Comparison of ENCODE assay signal across 9 cellular contexts in the genomic region with DNA sequence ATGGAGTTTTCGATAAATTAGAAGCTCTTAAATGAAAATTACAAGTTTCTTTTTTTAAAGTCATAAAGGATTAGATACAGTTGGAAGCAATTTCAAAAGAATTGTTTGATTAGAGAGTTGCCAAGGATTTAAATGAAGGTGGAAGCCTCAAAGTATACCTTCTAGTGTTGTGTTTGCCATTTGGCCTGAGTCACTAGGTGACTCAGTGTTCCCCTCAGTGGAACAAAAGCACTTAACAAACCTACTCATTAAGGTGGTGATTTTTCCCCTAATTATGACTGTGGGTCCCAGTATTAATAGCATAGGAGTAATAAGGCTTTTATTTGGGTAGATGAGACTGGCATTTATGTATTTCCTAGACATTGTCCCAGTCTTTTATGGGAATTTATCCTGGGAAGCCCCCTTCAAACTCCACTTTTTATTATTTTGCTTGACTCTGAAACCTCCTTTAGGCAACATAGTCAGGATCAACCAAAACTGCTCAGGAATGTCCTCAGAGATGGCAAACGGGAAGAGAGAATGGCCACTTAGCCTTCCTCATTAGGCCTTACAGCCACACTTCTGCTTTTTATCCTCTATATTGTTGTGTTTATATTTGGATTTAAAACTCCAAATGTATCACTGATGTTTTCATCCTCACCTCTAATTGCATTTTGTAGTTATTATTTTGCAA.
DNase-seq lines count a peak whose midpoint lies in the region; ATAC-seq, FAIRE-seq and TF ChIP-seq lines count a peak whose summit lies in the region.
"Had no signal": no experiment of that assay in that cellular context is flagged by ENCODE, and none has a peak within 500 bp of the region (broad histone marks: within the 10 kb centered on the region; RNA-seq: fewer than 3 reads in every experiment).

No MANE protein-coding gene starts in this region.

- CTCF ChIA-PET in RWPE1 (lab: Yijun Ruan, JAX), result no interaction called here

- no peaks in the 10 kb centered on the region for H3K27me3 ChIP-seq in iPS-18a (ENCODE audit: control insufficient read depth, insufficient read depth, low read length)

- no peaks in the 10 kb centered on the region for H3K36me3 ChIP-seq in iPS-18a (ENCODE audit: control insufficient read depth, low read depth, low read length)

- FAIRE-seq in H54 (lab: Jason Lieb, UNC), result peak; percentile 96

- TF ChIP-seq CTCF in RWPE1 (conservative IDR thresholded peaks at IDR 0.05; ENCODE audit: low read depth), result no peak

- ATAC-seq in GM21360 (IDR thresholded peaks at IDR 0.05; ENCODE audit: unreplicated experiment), result no peak

- H3K4me1 ChIP-seq in iPS-18a (ENCODE audit: control insufficient read depth, low read depth, low read length), result peaks cover 13% of the 10 kb centered on the region

- POLR2A ChIA-PET in RWPE1 (lab: Yijun Ruan, JAX; ENCODE audit: low non-redundant PET), result no interaction called here

- DNase-seq in AG08395 (ENCODE audit: low spot score) (peak; percentile 14), H54 (ENCODE audit: insufficient read length, low spot score) (no peak), RWPE1 (ENCODE audit: low spot score) (peak; percentile 60), HuH-7 (ENCODE audit: low spot score) (no peak), middle frontal gyrus (ENCODE audit: extremely low spot score, low spot score) (no peak), NCI-H446 (lab: John Stamatoyannopoulos, UW) (no peak)
- DNase-seq: activated gamma-delta T cell treated with Interleukin-2 at 50 U/mL for 16 hours had no signal

- no peak overlapping the region for H3K9ac ChIP-seq in iPS-18a (ENCODE audit: low read length)

- H3K9me3 ChIP-seq in iPS-18a (ENCODE audit: control insufficient read depth, low read depth, low read length), result no peaks in the 10 kb centered on the region

- H3K27ac ChIP-seq in RWPE1, result no peak overlapping the region
- H3K27ac ChIP-seq in iPS-18a (ENCODE audit: low read length), result peak overlapping the region; percentile 51

- H3K4me3 ChIP-seq in iPS-18a (ENCODE audit: low read length), result no peak overlapping the region

- TF ChIP-seq POLR2A in H54 (IDR thresholded peaks at IDR 0.05; ENCODE audit: low read depth, low read length), result no peak

Comparison
In these comparisons a context has a peak if more than half of its experiments do, and no peak if none do; other contexts are left out.
1. DNase-seq: peak in AG08395 (single experiment) and RWPE1 (single experiment); none in H54 (single experiment), HuH-7 (single experiment), middle frontal gyrus (single experiment) and NCI-H446 (0 of 2).